1 cellular context compared by ENCODE assay signal in genomic region chr10:119270893-119271361, GRCh38.
TF ChIP-seq lines count a peak whose summit lies in the region.

No MANE protein-coding gene starts in this region.

TF ChIP-seq in K562, 482 proteins besides CTCF, POLR2A, EP300 and RAD21 (continued from another document and continues in another):
- TF ChIP-seq MGA (IDR thresholded peaks at IDR 0.05) (peak; percentile 80), MECOM (CRISPR knock-in tag; IDR thresholded peaks at IDR 0.05) (no peak), ZNF143 (CRISPR knock-in tag; IDR thresholded peaks at IDR 0.05) (no peak), CAMTA2 (CRISPR knock-in tag; conservative IDR thresholded peaks at IDR 0.05) (no peak), KDM4B (IDR thresholded peaks at IDR 0.05; ENCODE audit: borderline replicate concordance in 2 of 2, low read depth in 1 of 2) (no peak), MTA2 (IDR thresholded peaks at IDR 0.05; ENCODE audit: low read depth) (no peak), MTA3 (IDR thresholded peaks at IDR 0.05; ENCODE audit: borderline replicate concordance) (no peak), NCOA4 (IDR thresholded peaks at IDR 0.05; ENCODE audit: partially characterized antibody) (no peak), GMEB1 (CRISPR knock-in tag; IDR thresholded peaks at IDR 0.05) (no peak), BCL6 (CRISPR knock-in tag; IDR thresholded peaks at IDR 0.05) (no peak), GTF2A2 (tag; IDR thresholded peaks at IDR 0.05) (no peak), ZNF407 (IDR thresholded peaks at IDR 0.05; ENCODE audit: low read depth) (no peak), NFE2L1 (tag; IDR thresholded peaks at IDR 0.05; ENCODE audit: borderline replicate concordance, low read depth) (no peak), ELK3 (CRISPR knock-in tag; IDR thresholded peaks at IDR 0.05) (no peak), GATAD2A (IDR thresholded peaks at IDR 0.05) (no peak), RBM15 (IDR thresholded peaks at IDR 0.05; ENCODE audit: insufficient read depth, low read length) (no peak), ATF3 (IDR thresholded peaks at IDR 0.05) (no peak), ATF3 (CRISPR knock-in tag; conservative IDR thresholded peaks at IDR 0.05) (no peak), ILK (tag; IDR thresholded peaks at IDR 0.05; ENCODE audit: borderline replicate concordance, low read depth) (no peak), ZNF436 (CRISPR knock-in tag; IDR thresholded peaks at IDR 0.05) (no peak), ZNF586 (CRISPR knock-in tag; conservative IDR thresholded peaks at IDR 0.05) (no peak), ZBTB34 (CRISPR knock-in tag; IDR thresholded peaks at IDR 0.05) (no peak), FOS (IDR thresholded peaks at IDR 0.05; ENCODE audit: extremely low read depth, insufficient read length) (no peak), ZBTB1 (CRISPR knock-in tag; IDR thresholded peaks at IDR 0.05; ENCODE audit: borderline replicate concordance, low read depth) (no peak), TAF15 (IDR thresholded peaks at IDR 0.05; ENCODE audit: low read depth, low read length) (no peak), ZNF717 (CRISPR knock-in tag; IDR thresholded peaks at IDR 0.05) (no peak), FUS (optimal IDR thresholded peaks at IDR 0.05; ENCODE audit: low read depth, low read length) (no peak), ZNF76 (CRISPR knock-in tag; IDR thresholded peaks at IDR 0.05; ENCODE audit: borderline replicate concordance) (no peak), SREBF1 (IDR thresholded peaks at IDR 0.05; ENCODE audit: borderline replicate concordance, low read depth, low read length) (no peak), ZNF212 (CRISPR knock-in tag; IDR thresholded peaks at IDR 0.05) (no peak), LARP7 (IDR thresholded peaks at IDR 0.05) (no peak), HNRNPLL (IDR thresholded peaks at IDR 0.05; ENCODE audit: low read depth, low read length, poor library complexity, severe bottlenecking) (no peak), SIN3B (IDR thresholded peaks at IDR 0.05; ENCODE audit: low read depth) (no peak), ZNF224 (CRISPR knock-in tag; IDR thresholded peaks at IDR 0.05) (no peak), KAT7 (CRISPR knock-in tag; IDR thresholded peaks at IDR 0.05; ENCODE audit: borderline replicate concordance) (no peak), HES1 (IDR thresholded peaks at IDR 0.05; ENCODE audit: low read depth) (no peak), FOXP1 (CRISPR knock-in tag; IDR thresholded peaks at IDR 0.05) (no peak)
